In the genomic region with DNA sequence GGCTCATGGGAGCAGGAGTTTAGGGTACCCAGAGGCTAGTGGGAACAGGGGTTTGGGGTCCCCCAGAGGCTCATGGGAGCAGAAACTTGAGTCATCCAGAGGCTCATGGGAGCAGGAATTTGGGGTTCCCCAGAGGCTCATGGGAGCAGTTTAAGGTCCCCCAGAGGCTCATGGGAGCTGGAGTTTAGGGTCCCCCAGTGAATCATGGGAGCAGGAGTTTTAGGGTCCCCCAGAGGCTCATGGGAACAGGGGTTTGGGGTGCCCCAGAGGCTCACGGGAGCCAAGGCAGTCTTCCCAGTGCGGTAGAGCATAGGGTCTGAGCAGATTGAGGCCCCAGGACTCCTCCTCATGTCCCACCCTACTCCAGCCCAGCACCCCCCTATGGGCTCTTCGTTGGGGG, we compare ENCODE assay signal across 2 cellular contexts.
A peak's percentile ranks its signal among the peaks of the same experiment; 100 is the strongest.
TF ChIP-seq lines count a peak whose summit lies in the region.

No MANE protein-coding gene starts in this region.

TF ChIP-seq in HEK293, 187 proteins besides CTCF, POLR2A, EP300 and RAD21:
- peak; percentile 87 for TF ChIP-seq ZNF76 (tag by site-specific recombination; IDR thresholded peaks at IDR 0.05; ENCODE audit: borderline replicate concordance, low read depth)
- TF ChIP-seq ZNF23 (tag by site-specific recombination; IDR thresholded peaks at IDR 0.05; ENCODE audit: borderline replicate concordance) = no peak
- no peak for TF ChIP-seq ZNF530 (tag by site-specific recombination; IDR thresholded peaks at IDR 0.05; ENCODE audit: low read depth)
- TF ChIP-seq ZBTB8A (tag by site-specific recombination; IDR thresholded peaks at IDR 0.05) = no peak
- TF ChIP-seq, protein P1, sequence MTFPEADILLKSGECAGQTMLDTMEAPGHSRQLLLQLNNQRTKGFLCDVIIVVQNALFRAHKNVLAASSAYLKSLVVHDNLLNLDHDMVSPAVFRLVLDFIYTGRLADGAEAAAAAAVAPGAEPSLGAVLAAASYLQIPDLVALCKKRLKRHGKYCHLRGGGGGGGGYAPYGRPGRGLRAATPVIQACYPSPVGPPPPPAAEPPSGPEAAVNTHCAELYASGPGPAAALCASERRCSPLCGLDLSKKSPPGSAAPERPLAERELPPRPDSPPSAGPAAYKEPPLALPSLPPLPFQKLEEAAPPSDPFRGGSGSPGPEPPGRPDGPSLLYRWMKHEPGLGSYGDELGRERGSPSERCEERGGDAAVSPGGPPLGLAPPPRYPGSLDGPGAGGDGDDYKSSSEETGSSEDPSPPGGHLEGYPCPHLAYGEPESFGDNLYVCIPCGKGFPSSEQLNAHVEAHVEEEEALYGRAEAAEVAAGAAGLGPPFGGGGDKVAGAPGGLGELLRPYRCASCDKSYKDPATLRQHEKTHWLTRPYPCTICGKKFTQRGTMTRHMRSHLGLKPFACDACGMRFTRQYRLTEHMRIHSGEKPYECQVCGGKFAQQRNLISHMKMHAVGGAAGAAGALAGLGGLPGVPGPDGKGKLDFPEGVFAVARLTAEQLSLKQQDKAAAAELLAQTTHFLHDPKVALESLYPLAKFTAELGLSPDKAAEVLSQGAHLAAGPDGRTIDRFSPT (tag by site-specific recombination; IDR thresholded peaks at IDR 0.05) = no peak

TF ChIP-seq in K562, 482 proteins besides CTCF, POLR2A, EP300 and RAD21:
- TF ChIP-seq HCFC1 (IDR thresholded peaks at IDR 0.05; ENCODE audit: low read depth, low read length) (peak; percentile 26; the same call in 1 of the 2 replicates), RBM34 (IDR thresholded peaks at IDR 0.05; ENCODE audit: borderline replicate concordance, insufficient read depth, low read length) (no peak)
- TF ChIP-seq, protein P2, sequence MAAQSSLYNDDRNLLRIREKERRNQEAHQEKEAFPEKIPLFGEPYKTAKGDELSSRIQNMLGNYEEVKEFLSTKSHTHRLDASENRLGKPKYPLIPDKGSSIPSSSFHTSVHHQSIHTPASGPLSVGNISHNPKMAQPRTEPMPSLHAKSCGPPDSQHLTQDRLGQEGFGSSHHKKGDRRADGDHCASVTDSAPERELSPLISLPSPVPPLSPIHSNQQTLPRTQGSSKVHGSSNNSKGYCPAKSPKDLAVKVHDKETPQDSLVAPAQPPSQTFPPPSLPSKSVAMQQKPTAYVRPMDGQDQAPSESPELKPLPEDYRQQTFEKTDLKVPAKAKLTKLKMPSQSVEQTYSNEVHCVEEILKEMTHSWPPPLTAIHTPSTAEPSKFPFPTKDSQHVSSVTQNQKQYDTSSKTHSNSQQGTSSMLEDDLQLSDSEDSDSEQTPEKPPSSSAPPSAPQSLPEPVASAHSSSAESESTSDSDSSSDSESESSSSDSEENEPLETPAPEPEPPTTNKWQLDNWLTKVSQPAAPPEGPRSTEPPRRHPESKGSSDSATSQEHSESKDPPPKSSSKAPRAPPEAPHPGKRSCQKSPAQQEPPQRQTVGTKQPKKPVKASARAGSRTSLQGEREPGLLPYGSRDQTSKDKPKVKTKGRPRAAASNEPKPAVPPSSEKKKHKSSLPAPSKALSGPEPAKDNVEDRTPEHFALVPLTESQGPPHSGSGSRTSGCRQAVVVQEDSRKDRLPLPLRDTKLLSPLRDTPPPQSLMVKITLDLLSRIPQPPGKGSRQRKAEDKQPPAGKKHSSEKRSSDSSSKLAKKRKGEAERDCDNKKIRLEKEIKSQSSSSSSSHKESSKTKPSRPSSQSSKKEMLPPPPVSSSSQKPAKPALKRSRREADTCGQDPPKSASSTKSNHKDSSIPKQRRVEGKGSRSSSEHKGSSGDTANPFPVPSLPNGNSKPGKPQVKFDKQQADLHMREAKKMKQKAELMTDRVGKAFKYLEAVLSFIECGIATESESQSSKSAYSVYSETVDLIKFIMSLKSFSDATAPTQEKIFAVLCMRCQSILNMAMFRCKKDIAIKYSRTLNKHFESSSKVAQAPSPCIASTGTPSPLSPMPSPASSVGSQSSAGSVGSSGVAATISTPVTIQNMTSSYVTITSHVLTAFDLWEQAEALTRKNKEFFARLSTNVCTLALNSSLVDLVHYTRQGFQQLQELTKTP (IDR thresholded peaks at IDR 0.05; ENCODE audit: low read depth in 1 of 2, partially characterized antibody in 2 of 2) = peak in 1 of 2 experiments; percentile 90
TF ChIP-seq in K562: peak in this region for 2.
